In the genomic region with DNA sequence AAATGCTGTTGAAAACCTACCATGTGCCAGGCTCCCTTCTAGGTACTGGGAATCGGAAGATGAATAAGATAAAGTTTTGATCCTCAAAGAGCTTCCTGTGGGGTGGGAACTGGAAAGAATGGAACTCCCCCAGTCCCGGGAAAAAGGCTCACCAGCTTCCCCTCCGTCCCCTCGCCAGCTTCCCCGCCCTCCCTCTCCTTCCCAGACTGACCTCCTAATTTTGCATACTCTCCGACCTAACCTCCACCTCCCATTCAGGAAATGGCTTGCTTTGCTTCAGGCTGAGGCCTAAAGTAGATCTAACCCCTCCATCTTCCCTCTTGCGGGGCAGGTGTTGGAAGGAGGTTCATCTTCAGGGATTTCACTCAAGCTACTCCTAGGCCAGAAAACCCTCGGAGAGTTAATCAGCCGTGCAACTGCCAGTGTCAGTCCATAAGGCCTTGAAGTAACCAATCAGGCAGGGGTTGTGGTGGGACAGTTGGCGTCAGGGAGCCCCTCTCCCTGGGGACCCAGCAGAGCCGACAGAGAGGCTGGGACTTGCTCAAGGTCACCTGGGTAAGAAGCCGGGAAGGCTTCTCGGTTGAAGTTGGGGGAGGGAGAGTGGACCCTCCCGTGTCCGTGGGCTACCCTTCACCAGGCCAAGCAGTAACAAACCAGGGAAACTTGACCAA, we compare ENCODE assay signal across 1 cellular context.
TF ChIP-seq lines count a peak whose summit lies in the region.

No MANE protein-coding gene starts in this region.

TF ChIP-seq in endothelial cell of umbilical vein, 7 proteins besides CTCF, POLR2A, EP300 and RAD21:
- TF ChIP-seq GATA2 (IDR thresholded peaks at IDR 0.05; ENCODE audit: insufficient read depth, insufficient read length, low read depth, low read length): peak; percentile 51
